Comparison of ENCODE assay signal across 1 cellular context in genomic region chr22:28025333-28025732, GRCh38.
TF ChIP-seq lines count a peak whose summit lies in the region.

No MANE protein-coding gene starts in this region.

TF ChIP-seq in K562, 482 proteins besides CTCF, POLR2A, EP300 and RAD21 (continued from another document):
- TF ChIP-seq, protein P1, sequence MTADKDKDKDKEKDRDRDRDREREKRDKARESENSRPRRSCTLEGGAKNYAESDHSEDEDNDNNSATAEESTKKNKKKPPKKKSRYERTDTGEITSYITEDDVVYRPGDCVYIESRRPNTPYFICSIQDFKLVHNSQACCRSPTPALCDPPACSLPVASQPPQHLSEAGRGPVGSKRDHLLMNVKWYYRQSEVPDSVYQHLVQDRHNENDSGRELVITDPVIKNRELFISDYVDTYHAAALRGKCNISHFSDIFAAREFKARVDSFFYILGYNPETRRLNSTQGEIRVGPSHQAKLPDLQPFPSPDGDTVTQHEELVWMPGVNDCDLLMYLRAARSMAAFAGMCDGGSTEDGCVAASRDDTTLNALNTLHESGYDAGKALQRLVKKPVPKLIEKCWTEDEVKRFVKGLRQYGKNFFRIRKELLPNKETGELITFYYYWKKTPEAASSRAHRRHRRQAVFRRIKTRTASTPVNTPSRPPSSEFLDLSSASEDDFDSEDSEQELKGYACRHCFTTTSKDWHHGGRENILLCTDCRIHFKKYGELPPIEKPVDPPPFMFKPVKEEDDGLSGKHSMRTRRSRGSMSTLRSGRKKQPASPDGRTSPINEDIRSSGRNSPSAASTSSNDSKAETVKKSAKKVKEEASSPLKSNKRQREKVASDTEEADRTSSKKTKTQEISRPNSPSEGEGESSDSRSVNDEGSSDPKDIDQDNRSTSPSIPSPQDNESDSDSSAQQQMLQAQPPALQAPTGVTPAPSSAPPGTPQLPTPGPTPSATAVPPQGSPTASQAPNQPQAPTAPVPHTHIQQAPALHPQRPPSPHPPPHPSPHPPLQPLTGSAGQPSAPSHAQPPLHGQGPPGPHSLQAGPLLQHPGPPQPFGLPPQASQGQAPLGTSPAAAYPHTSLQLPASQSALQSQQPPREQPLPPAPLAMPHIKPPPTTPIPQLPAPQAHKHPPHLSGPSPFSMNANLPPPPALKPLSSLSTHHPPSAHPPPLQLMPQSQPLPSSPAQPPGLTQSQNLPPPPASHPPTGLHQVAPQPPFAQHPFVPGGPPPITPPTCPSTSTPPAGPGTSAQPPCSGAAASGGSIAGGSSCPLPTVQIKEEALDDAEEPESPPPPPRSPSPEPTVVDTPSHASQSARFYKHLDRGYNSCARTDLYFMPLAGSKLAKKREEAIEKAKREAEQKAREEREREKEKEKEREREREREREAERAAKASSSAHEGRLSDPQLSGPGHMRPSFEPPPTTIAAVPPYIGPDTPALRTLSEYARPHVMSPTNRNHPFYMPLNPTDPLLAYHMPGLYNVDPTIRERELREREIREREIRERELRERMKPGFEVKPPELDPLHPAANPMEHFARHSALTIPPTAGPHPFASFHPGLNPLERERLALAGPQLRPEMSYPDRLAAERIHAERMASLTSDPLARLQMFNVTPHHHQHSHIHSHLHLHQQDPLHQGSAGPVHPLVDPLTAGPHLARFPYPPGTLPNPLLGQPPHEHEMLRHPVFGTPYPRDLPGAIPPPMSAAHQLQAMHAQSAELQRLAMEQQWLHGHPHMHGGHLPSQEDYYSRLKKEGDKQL (CRISPR knock-in tag; IDR thresholded peaks at IDR 0.05; ENCODE audit: borderline replicate concordance): no peak
- TF ChIP-seq ELF2 (CRISPR knock-in tag; IDR thresholded peaks at IDR 0.05): no peak
- no peak for TF ChIP-seq TOE1 (IDR thresholded peaks at IDR 0.05; ENCODE audit: borderline replicate concordance)
- no peak for TF ChIP-seq TOE1 (CRISPR knock-in tag; IDR thresholded peaks at IDR 0.05; ENCODE audit: borderline replicate concordance, low read depth)
- TF ChIP-seq ZNF592 (IDR thresholded peaks at IDR 0.05): no peak
- no peak for TF ChIP-seq REST (CRISPR knock-in tag; IDR thresholded peaks at IDR 0.05; ENCODE audit: low read depth)
- TF ChIP-seq ZNF232 (CRISPR knock-in tag; IDR thresholded peaks at IDR 0.05): no peak
- TF ChIP-seq RFX5 (IDR thresholded peaks at IDR 0.05; ENCODE audit: low read depth, low read length): no peak
- TF ChIP-seq CSDE1 (IDR thresholded peaks at IDR 0.05): no peak
- no peak for TF ChIP-seq ARNT (IDR thresholded peaks at IDR 0.05)
